ENCODE assay signal across 25 cellular contexts in the genomic region with DNA sequence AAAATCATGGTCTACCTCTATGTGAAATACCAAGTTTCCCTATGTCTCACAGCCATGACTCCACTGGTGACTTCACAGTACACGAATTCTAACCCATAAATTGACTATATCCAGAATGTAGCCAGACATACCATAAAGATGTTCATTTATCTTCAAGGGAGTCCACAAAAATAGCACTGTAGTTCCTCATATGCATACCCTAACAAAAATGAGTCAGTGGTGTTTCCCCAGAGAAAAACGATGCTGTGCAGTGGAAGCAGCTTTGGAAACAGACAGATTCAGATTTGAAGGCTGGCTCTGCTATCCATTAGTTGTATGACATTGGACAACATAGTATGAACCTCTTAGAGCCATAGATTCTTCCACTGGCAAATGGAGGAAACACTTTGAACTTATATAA.
DNase-seq lines count a peak whose midpoint lies in the region; ATAC-seq and TF ChIP-seq lines count a peak whose summit lies in the region.
"Had no signal": no experiment of that assay in that cellular context is flagged by ENCODE, and none has a peak within 500 bp of the region (broad histone marks: within the 10 kb centered on the region; RNA-seq: fewer than 3 reads in every experiment).

No MANE protein-coding gene starts in this region.

- WGBS in stomach, 5 donors, result 75 to 85% (median 77%) methylated on average over 2 of the region's 2 CpGs

- H3K4me3 ChIP-seq in stomach, result no peak overlapping the region
- H3K4me3 ChIP-seq: lung, prostate gland had no signal

- in situ Hi-C loops in GM13977 (cut with MboI; ENCODE audit: low pct_unique_long_range_greater_than_20kb, low sequenced_read_pairs, unreplicated experiment), result no loop called here

- peak; percentile 66 for ATAC-seq in HG02973 (IDR thresholded peaks at IDR 0.05; ENCODE audit: unreplicated experiment)
- ATAC-seq: activated T-cell treated with anti-CD3 and anti-CD28 coated beads, Interleukin-2, amount 50 U/mL, for 4 hours had no signal

- H3K27ac ChIP-seq in stomach, result no peak overlapping the region
- H3K27ac ChIP-seq: epithelial cell of prostate, prostate gland had no signal

- no peaks in the 10 kb centered on the region for H3K36me3 ChIP-seq in stomach
- H3K36me3 ChIP-seq: prostate gland had no signal

- no peaks in the 10 kb centered on the region for H3K27me3 ChIP-seq in stomach

- no peaks in the 10 kb centered on the region for H3K9me3 ChIP-seq in stomach
- H3K9me3 ChIP-seq: Caco-2, prostate gland had no signal

- TF ChIP-seq CTCF in GM13977 (IDR thresholded peaks at IDR 0.05; ENCODE audit: extremely low read depth, insufficient read depth, missing control alignments) (no peak), GM20000 (IDR thresholded peaks at IDR 0.05; ENCODE audit: extremely low read depth, missing control alignments) (no peak), stomach (IDR thresholded peaks at IDR 0.05) (no peak)

- H3K4me1 ChIP-seq in stomach, result no peaks in the 10 kb centered on the region
- H3K4me1 ChIP-seq: prostate gland had no signal

- DNase-seq in GM13977 (ENCODE audit: low spot score) (peak; percentile 22), GM20000 (ENCODE audit: low spot score) (peak; percentile 11), kidney tubule cell (ENCODE audit: low spot score) (peak; percentile 3), KG1 (lab: John Stamatoyannopoulos, UW) (no peak), stomach (no peak), COLO829 (ENCODE audit: low spot score) (no peak), OCI-M1 (lab: John Stamatoyannopoulos, UW) (no peak)
- DNase-seq: activated CD4-positive, CD25-positive, alpha-beta regulatory T cell; activated T-cell treated with anti-CD3 and anti-CD28 coated beads, Interleukin-2, amount 50 U/mL, for 4 hours; aorta; Caco-2; foreskin melanocyte; HFFc6; hippocampal formation; NCI-H1105 treated with DMSO at 0.1 percent for 48 hours; NCI-H2081 treated with DMSO at 0.1 percent for 48 hours; NCI-H446 treated with DMSO at 0.1 percent for 48 hours; NK-92 treated with Interleukin-12 subunit alpha and Interleukin-12 subunit beta, amount 100 ng/mL, for 24 hours; small intestine; stimulated activated CD4-positive, alpha-beta T cell treated with anti-CD3 and anti-CD28 coated beads, Interleukin-4, amount 100 ng/mL, for 1 hour; T-helper 9 cell had no signal

- TF ChIP-seq EP300 in stomach (IDR thresholded peaks at IDR 0.05), result no peak

- no peak for TF ChIP-seq POLR2A in stomach (IDR thresholded peaks at IDR 0.05)

- intact Hi-C loops in stomach (cut with DNase I; ENCODE audit: low total_unique reads), result no loop called here

Comparison
In these comparisons a context has a peak if more than half of its experiments do, and no peak if none do; other contexts are left out.
1. DNase-seq: peak in GM13977 (single experiment), GM20000 (single experiment) and kidney tubule cell (single experiment); none in KG1 (single experiment), stomach (single experiment), COLO829 (single experiment) and OCI-M1 (single experiment).